Comparison of ENCODE assay signal across 18 cellular contexts in genomic region chr18:43542016-43542415, GRCh38.
"Had no signal": no experiment of that assay in that cellular context is flagged by ENCODE, and none has a peak within 500 bp of the region (broad histone marks: within the 10 kb centered on the region; RNA-seq: fewer than 3 reads in every experiment).

No MANE protein-coding gene starts in this region.

- H3K27ac ChIP-seq: SJSA1 had no signal

- H3K27me3 ChIP-seq: MG63, SJSA1 had no signal

- DNase-seq: Karpas-422, KBM-7, MG63, NCI-H1092 treated with DMSO at 0.1 percent for 48 hours, NCI-H1436, NCI-H1694, NCI-H187 treated with DMSO at 0.1 percent for 48 hours, NCI-H2029 treated with DMSO at 0.1 percent for 48 hours, NCI-H2171 treated with DMSO at 0.1 percent for 48 hours, NCI-H345, NCI-H446 treated with DMSO at 0.1 percent for 48 hours, NCI-H510A treated with DMSO at 0.1 percent for 48 hours, NCI-H526, RPMI8226, SHP77 treated with DMSO at 0.1 percent for 48 hours, T-helper 1 cell had no signal

- ATAC-seq: SK-N-SH treated with all-trans-retinoic acid at 6 μM for 48 hours had no signal

- H3K4me1 ChIP-seq: SJSA1 had no signal

- H3K36me3 ChIP-seq: MG63, SJSA1 had no signal

- H3K9me3 ChIP-seq: MG63, SJSA1 had no signal

- H3K4me3 ChIP-seq: MG63, SJSA1 had no signal
